Comparison of ENCODE assay signal across 22 cellular contexts in the genomic region with DNA sequence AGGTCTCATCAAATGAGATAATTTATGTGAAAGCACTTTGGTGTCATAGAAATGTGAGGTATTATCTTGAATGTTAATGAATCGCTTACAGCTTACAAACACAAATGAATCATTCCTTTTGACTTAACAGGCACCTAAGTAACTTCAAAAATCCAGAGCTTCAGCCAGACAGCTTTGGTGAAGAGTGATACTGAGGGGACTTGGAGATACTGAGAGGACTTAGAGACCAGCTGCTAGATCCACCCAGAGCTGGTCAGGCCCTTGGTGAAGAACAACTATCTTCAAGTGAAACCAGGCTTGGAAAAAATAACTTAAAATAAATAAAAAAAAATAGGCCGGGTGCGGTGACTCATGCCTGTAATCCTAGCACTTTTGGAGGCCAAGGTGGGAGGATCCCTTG. TPM values are rescaled to one million over a fixed set of nuclear protein-coding genes. Genes with fewer than 3 reads are reported as not detected.
DNase-seq lines count a peak whose midpoint lies in the region; ATAC-seq and TF ChIP-seq lines count a peak whose summit lies in the region.
"Had no signal": no experiment of that assay in that cellular context is flagged by ENCODE, and none has a peak within 500 bp of the region (broad histone marks: within the 10 kb centered on the region; RNA-seq: fewer than 3 reads in every experiment).

No MANE protein-coding gene starts in this region.

- H3K4me3 ChIP-seq in breast epithelium (no peak overlapping the region), astrocyte of the spinal cord (ENCODE audit: low read depth, low read length) (no peak overlapping the region), fibroblast of villous mesenchyme (ENCODE audit: low read depth, low read length) (no peak overlapping the region), aorta (ENCODE audit: low read length in 2 of 2) (no peak overlapping the region)
- H3K4me3 ChIP-seq: BLaER1, left ventricle myocardium inferior, neural progenitor cell, prostate gland, uterus had no signal

- H3K9me3 Mint-ChIP-seq in MCF 10A (ENCODE audit: unreplicated experiment) = no peaks in the 10 kb centered on the region
- no peaks in the 10 kb centered on the region for H3K9me3 Mint-ChIP-seq in activated T-cell treated with anti-CD3 and anti-CD28 coated beads, Interleukin-2, amount 50 U/mL, for 24 hours
- H3K9me3 Mint-ChIP-seq: activated naive CD8-positive, alpha-beta T cell treated with anti-CD3 and anti-CD28 coated beads, Interleukin-2, amount 50 U/mL, for 24 hours; effector memory CD8-positive, alpha-beta T cell; neural progenitor cell had no signal

- no peaks in the 10 kb centered on the region for H3K27me3 Mint-ChIP-seq in MCF 10A (ENCODE audit: insufficient read depth, unreplicated experiment)
- no peaks in the 10 kb centered on the region for H3K27me3 Mint-ChIP-seq in activated T-cell treated with anti-CD3 and anti-CD28 coated beads, Interleukin-2, amount 50 U/mL, for 24 hours
- H3K27me3 Mint-ChIP-seq: activated naive CD8-positive, alpha-beta T cell treated with anti-CD3 and anti-CD28 coated beads, Interleukin-2, amount 50 U/mL, for 24 hours; effector memory CD8-positive, alpha-beta T cell had no signal

- no peaks in the 10 kb centered on the region for H3K9me3 ChIP-seq in breast epithelium
- no peaks in the 10 kb centered on the region for H3K9me3 ChIP-seq in aorta (ENCODE audit: control insufficient read depth, low read length)
- H3K9me3 ChIP-seq: BLaER1, left ventricle myocardium inferior, prostate gland, uterus had no signal

- H3K4me1 ChIP-seq in breast epithelium (peaks cover under 1 to 19% of the 10 kb centered on the region in 2 donors), aorta (ENCODE audit: control insufficient read depth in 1 of 2, insufficient read depth in 2 of 2, low read length in 2 of 2) (no peaks in the 10 kb centered on the region)
- H3K4me1 ChIP-seq: uterus had no signal

- no TSS peak for BruUV-seq in MCF 10A (replicated peaks; lab: Mats Ljungman, UMichigan)

- H3K4me1 Mint-ChIP-seq in MCF 10A (ENCODE audit: insufficient read depth, unreplicated experiment) = peaks cover 45% of the 10 kb centered on the region
- H3K4me1 Mint-ChIP-seq in activated T-cell treated with anti-CD3 and anti-CD28 coated beads, Interleukin-2, amount 50 U/mL, for 24 hours (ENCODE audit: low read depth) = peaks cover 46% of the 10 kb centered on the region

- H3K36me3 ChIP-seq in breast epithelium (no peaks in the 10 kb centered on the region), aorta (ENCODE audit: control insufficient read depth in 1 of 2, insufficient read depth in 2 of 2, low read length in 1 of 2) (no peaks in the 10 kb centered on the region)
- H3K36me3 ChIP-seq: neural progenitor cell, prostate gland, uterus had no signal

- intact Hi-C loops in MCF 10A (cut with micrococcal nuclease) = no loop called here
- intact Hi-C loops in breast epithelium (cut with DNase I; ENCODE audit: low total_unique reads) = no loop called here
- intact Hi-C loops in aorta (cut with DNase I) = no loop called here

- POLR2A ChIA-PET in MCF 10A (lab: Yijun Ruan, JAX) = interaction anchor here (0.7 to 2.3 kb wide), 5 partner anchors 14 to 54 kb away, joined by 3 to 7 read pairs (median 3); a partner anchor contains a TSS

- H3K36me3 Mint-ChIP-seq in MCF 10A (ENCODE audit: insufficient read depth, unreplicated experiment) = peaks cover 15% of the 10 kb centered on the region
- peaks cover 31% of the 10 kb centered on the region for H3K36me3 Mint-ChIP-seq in activated T-cell treated with anti-CD3 and anti-CD28 coated beads, Interleukin-2, amount 50 U/mL, for 24 hours (ENCODE audit: low read depth)

- DNase-seq in MCF 10A (ENCODE audit: unreplicated experiment) = peak; percentile 51
- no peak for DNase-seq in breast epithelium (ENCODE audit: low spot score in 2 of 2)
- DNase-seq in astrocyte of the spinal cord (ENCODE audit: low read depth, low spot score) = peak; percentile 39
- DNase-seq in fibroblast of villous mesenchyme (ENCODE audit: low read depth) = peak; percentile 27
- DNase-seq in aorta = peak; percentile 14 to 37
- no peak for DNase-seq in stimulated activated CD4-positive, alpha-beta T cell treated with anti-CD3 and anti-CD28 coated beads, Interleukin-4, amount 100 ng/mL, for 24 hours
- no peak for DNase-seq in activated T-cell treated with anti-CD3 and anti-CD28 coated beads, Interleukin-2, amount 50 U/mL, for 24 hours
- no peak for DNase-seq in ureter (ENCODE audit: low spot score)
- DNase-seq: 8988T; activated effector memory CD4-positive, alpha-beta T cell treated with Interleukin-2 at 50 U/mL for 16 hours; activated naive CD8-positive, alpha-beta T cell treated with anti-CD3 and anti-CD28 coated beads, Interleukin-2, amount 50 U/mL, for 24 hours; Calu3; effector memory CD8-positive, alpha-beta T cell; GOT3; left ventricle myocardium inferior; NCI-H1930; substantia nigra; uterus had no signal

- 53 to 57% methylated on average over 3 of the region's 3 CpGs for WGBS in aorta, 2 donors

- H3K27ac ChIP-seq in breast epithelium = peak overlapping the region in 1 of 2 donors; percentile 89
- no peak overlapping the region for H3K27ac ChIP-seq in aorta (ENCODE audit: low read depth in 1 of 2, low read length in 2 of 2)
- H3K27ac ChIP-seq: BLaER1, left ventricle myocardium inferior, prostate gland, uterus had no signal

- H3K27ac Mint-ChIP-seq in MCF 10A (ENCODE audit: low read depth, unreplicated experiment) = no peak overlapping the region
- H3K27ac Mint-ChIP-seq in activated T-cell treated with anti-CD3 and anti-CD28 coated beads, Interleukin-2, amount 50 U/mL, for 24 hours = no peak overlapping the region
- H3K27ac Mint-ChIP-seq: activated naive CD8-positive, alpha-beta T cell treated with anti-CD3 and anti-CD28 coated beads, Interleukin-2, amount 50 U/mL, for 24 hours; effector memory CD8-positive, alpha-beta T cell had no signal

- TF ChIP-seq POLR2A in breast epithelium (IDR thresholded peaks at IDR 0.05) = no peak

- in situ Hi-C loops in astrocyte of the spinal cord (cut with HindIII; ENCODE audit: low sequenced_read_pairs) = no loop called here

- no peak for TF ChIP-seq CTCF in MCF 10A (IDR thresholded peaks at IDR 0.05; ENCODE audit: unreplicated experiment)
- no peak for TF ChIP-seq CTCF in breast epithelium (IDR thresholded peaks at IDR 0.05)
- no peak for TF ChIP-seq CTCF in astrocyte of the spinal cord (IDR thresholded peaks at IDR 0.05; ENCODE audit: low read depth, low read length)
- TF ChIP-seq CTCF in fibroblast of villous mesenchyme (IDR thresholded peaks at IDR 0.05; ENCODE audit: insufficient read depth, low read depth, low read length) = no peak

- H3K4me3 Mint-ChIP-seq in MCF 10A (ENCODE audit: unreplicated experiment) = no peak overlapping the region
- no peak overlapping the region for H3K4me3 Mint-ChIP-seq in activated T-cell treated with anti-CD3 and anti-CD28 coated beads, Interleukin-2, amount 50 U/mL, for 24 hours
- H3K4me3 Mint-ChIP-seq: activated naive CD8-positive, alpha-beta T cell treated with anti-CD3 and anti-CD28 coated beads, Interleukin-2, amount 50 U/mL, for 24 hours; effector memory CD8-positive, alpha-beta T cell; neural progenitor cell had no signal

- no peak for ATAC-seq in aorta (ENCODE audit: low FRiP score)
- ATAC-seq: activated naive CD8-positive, alpha-beta T cell treated with anti-CD3 and anti-CD28 coated beads, Interleukin-2, amount 50 U/mL, for 24 hours; effector memory CD8-positive, alpha-beta T cell had no signal

- CTCF ChIA-PET in MCF 10A (lab: Yijun Ruan, JAX) = interaction anchor here (0.6 to 4.1 kb wide), 2 partner anchors 8 to 58 kb away, joined by 3 to 18 read pairs; no protein-coding TSS in a partner anchor

- no peaks in the 10 kb centered on the region for H3K27me3 ChIP-seq in breast epithelium
- no peaks in the 10 kb centered on the region for H3K27me3 ChIP-seq in aorta (ENCODE audit: control insufficient read depth in 1 of 2, insufficient read depth in 2 of 2, low read length in 1 of 2)
- H3K27me3 ChIP-seq: BLaER1, neural progenitor cell, uterus had no signal

RNA-seq across cellular contexts. Expression of a gene that starts 16.2 kb away (rescaled TPM):
- total RNA-seq in MCF 10A (2022) (19.2 and 19.9 TPM in 2 replicates), breast epithelium (10 to 100 TPM; 19.4 to 58.8 (median 44.6) TPM), fibroblast of villous mesenchyme (17.3 and 21.6 TPM in 2 replicates), aorta (10 to 100 TPM in 1 of 2 donors, 1 to 10 TPM in 1; 9.3 to 17.4 TPM), ureter (26.0 TPM)
- 10 to 100 TPM; 14.5 to 48.0 TPM for polyA plus RNA-seq in aorta

RNA-seq across cellular contexts. Expression of a gene that starts 16.6 kb away (rescaled TPM):
- 55.1 and 58.1 TPM in 2 replicates for total RNA-seq in MCF 10A (2022)
- total RNA-seq in breast epithelium = 10 to 100 TPM; 18.4 to 55.8 (median 24.3) TPM
- 24.5 and 30.7 TPM in 2 replicates for total RNA-seq in fibroblast of villous mesenchyme
- total RNA-seq in aorta = 10 to 100 TPM; 29.4 to 34.7 TPM
- polyA plus RNA-seq in aorta = 10 to 100 TPM; 20.5 to 75.9 TPM
- 51.3 TPM for total RNA-seq in ureter

RNA-seq across cellular contexts. Expression of a gene that starts 20.9 kb away (rescaled TPM):
- total RNA-seq in MCF 10A (2022) (0.26 and 0.52 TPM in 2 replicates), breast epithelium (1 to 10 TPM in 2 of 3 donors, under 1 TPM in 1; 0.48 to 4.7 (median 2.0) TPM), fibroblast of villous mesenchyme (under 0.01 TPM in 1 of 2 replicates, not detected in the other), aorta (under 1 TPM; 0.19 to 0.87 TPM), ureter (0.52 TPM)
- under 1 TPM in 1 of 2 donors, not detected in 1; 0.97 TPM for polyA plus RNA-seq in aorta
- total RNA-seq: frontal cortex had no signal

RNA-seq across cellular contexts. Expression of a gene that starts 26.9 kb away (rescaled TPM):
- total RNA-seq in MCF 10A (2022) = 7.2 and 8.2 TPM in 2 replicates
- 100 to 1,000 TPM in 1 of 3 donors, 10 to 100 TPM in 2; 56.0 to 100 (median 61.9) TPM for total RNA-seq in breast epithelium
- 2.6 and 2.9 TPM in 2 replicates for total RNA-seq in fibroblast of villous mesenchyme
- total RNA-seq in aorta = 1 to 10 TPM; 4.5 to 7.7 TPM
- 10 to 100 TPM; 21.0 to 48.2 TPM for polyA plus RNA-seq in aorta
- total RNA-seq in ureter = 7.4 TPM

RNA-seq across cellular contexts. Expression of a gene that starts 35.7 kb away (rescaled TPM):
- 31.8 and 36.1 TPM in 2 replicates for total RNA-seq in MCF 10A (2022)
- total RNA-seq in breast epithelium = 10 to 100 TPM; 31.5 to 35.4 (median 34.4) TPM
- 17.3 and 17.4 TPM in 2 replicates for total RNA-seq in fibroblast of villous mesenchyme
- total RNA-seq in aorta = 10 to 100 TPM; 21.1 to 29.1 TPM
- polyA plus RNA-seq in aorta = 10 to 100 TPM; 27.3 to 29.2 TPM
- 34.6 TPM for total RNA-seq in ureter

Comparison
In these comparisons a context has a peak if more than half of its experiments do, and no peak if none do; other contexts are left out.
1. DNase-seq: peak in MCF 10A (single experiment), astrocyte of the spinal cord (single experiment), fibroblast of villous mesenchyme (single experiment) and aorta (2 of 2); none in breast epithelium (0 of 2), stimulated activated CD4-positive, alpha-beta T cell treated with anti-CD3 and anti-CD28 coated beads, Interleukin-4, amount 100 ng/mL, for 24 hours (single experiment), activated T-cell treated with anti-CD3 and anti-CD28 coated beads, Interleukin-2, amount 50 U/mL, for 24 hours (single experiment) and ureter (single experiment).